Comparison of ENCODE assay signal across 17 cellular contexts in the genomic region with DNA sequence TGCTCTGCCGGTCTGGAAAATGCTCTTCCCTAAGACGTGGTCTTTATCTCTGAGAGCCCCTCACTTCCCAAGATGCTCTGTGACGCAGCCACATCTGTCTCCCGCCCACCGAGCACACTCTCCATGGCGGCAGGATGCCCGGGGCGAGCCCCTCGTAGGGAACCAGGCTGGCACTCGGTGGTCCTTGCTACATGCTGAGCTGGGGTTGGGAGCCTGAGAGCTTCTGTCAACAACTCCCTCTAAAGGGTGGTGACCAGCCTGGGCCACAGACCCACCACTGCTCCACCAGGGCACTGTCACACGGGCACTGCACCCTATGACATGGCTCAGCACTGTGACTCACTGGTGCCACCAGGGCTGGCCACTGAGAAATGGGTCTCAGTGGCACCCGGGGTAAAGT. TPM values are rescaled to one million over a fixed set of nuclear protein-coding genes. Genes with fewer than 3 reads are reported as not detected.
DNase-seq lines count a peak whose midpoint lies in the region; ATAC-seq, FAIRE-seq and TF ChIP-seq lines count a peak whose summit lies in the region.
"Had no signal": no experiment of that assay in that cellular context is flagged by ENCODE, and none has a peak within 500 bp of the region (broad histone marks: within the 10 kb centered on the region; RNA-seq: fewer than 3 reads in every experiment).

No MANE protein-coding gene starts in this region.

- intact Hi-C loops in HepG2 (cut with micrococcal nuclease; ENCODE audit: unreplicated experiment) = no loop called here
- intact Hi-C loops in right lobe of liver (cut with DNase I) = no loop called here

- H3K79me2 ChIP-seq in HepG2 (ENCODE audit: insufficient read depth, low read length) = peaks cover 17% of the 10 kb centered on the region
- H3K79me2 ChIP-seq in H1 (ENCODE audit: control insufficient read depth in 1 of 2, insufficient read depth in 2 of 2, low read length in 2 of 2) = peaks cover 0 to 6% of the 10 kb centered on the region in 2 experiments; a peak in 1 of 4 replicates

- H3K36me3 ChIP-seq in HepG2 (replicated peaks in 1 of 2; ENCODE audit: control insufficient read depth in 1 of 2, insufficient read depth in 2 of 2, low read length in 2 of 2) (peaks cover 30 to 50% of the 10 kb centered on the region in 2 experiments), right lobe of liver (peaks cover 0 to 11% (median 4%) of the 10 kb centered on the region in 4 donors), H1 (ENCODE audit: control insufficient read depth in 2 of 4, insufficient read depth in 4 of 4, low read length in 3 of 4) (peaks cover 11 to 23% (median 17%) of the 10 kb centered on the region in 4 experiments; a peak in 7 of 8 replicates)

- no peak overlapping the region for H3K4me3 Mint-ChIP-seq in T-helper 17 cell
- H3K4me3 Mint-ChIP-seq in stimulated activated memory B cell treated with anti-CD40 and anti-IgM and Interleukin-4, amounts not matched to agents 10 μg/mL and 1 μg/mL and 100 μg/mL, for 72 hours = no peak overlapping the region

- H4K20me1 ChIP-seq in HepG2 (ENCODE audit: insufficient read depth, low read length) (no peaks in the 10 kb centered on the region), H1 (replicated peaks in 1 of 2; ENCODE audit: control insufficient read depth in 1 of 2, insufficient read depth in 2 of 2, low read length in 2 of 2) (peaks cover 4 to 13% of the 10 kb centered on the region in 2 experiments)

- H3K4me3 ChIP-seq in HepG2 (replicated peaks in 1 of 3; ENCODE audit: insufficient read depth in 1 of 3, low read depth in 2 of 3, low read length in 3 of 3) = no peak overlapping the region
- no peak overlapping the region for H3K4me3 ChIP-seq in right lobe of liver
- H3K4me3 ChIP-seq in H1 (ENCODE audit: extremely low read depth in 1 of 4, insufficient read depth in 2 of 4, low read depth in 3 of 4, low read length in 4 of 4) = no peak overlapping the region

- H3K27me3 ChIP-seq in HepG2 (ENCODE audit: control insufficient read depth in 1 of 2, insufficient read depth in 2 of 2, low read length in 2 of 2) (no peaks in the 10 kb centered on the region), right lobe of liver (no peaks in the 10 kb centered on the region), H1 (replicated peaks in 1 of 4; ENCODE audit: control insufficient read depth in 3 of 4, extremely low read depth in 1 of 4, insufficient read depth in 3 of 4, low read length in 3 of 4) (no peaks in the 10 kb centered on the region)

- no TSS peak for BruUV-seq in HepG2 (replicated peaks; lab: Mats Ljungman, UMichigan)

- H3K4me2 ChIP-seq in HepG2 (ENCODE audit: low read depth, low read length) (no peak overlapping the region), H1 (ENCODE audit: insufficient read depth in 1 of 2, low read depth in 2 of 2, low read length in 2 of 2) (no peak overlapping the region)

- TF ChIP-seq RAD21 in HepG2 (CRISPR knock-in tag; IDR thresholded peaks at IDR 0.05) = no peak
- no peak for TF ChIP-seq RAD21 in H1 (IDR thresholded peaks at IDR 0.05 in 1 of 2, conservative IDR thresholded peaks at IDR 0.05 in 1 of 2; ENCODE audit: low read depth in 2 of 2, low read length in 2 of 2)

- no peaks in the 10 kb centered on the region for H3K9me3 ChIP-seq in HepG2 (ENCODE audit: low read length)
- H3K9me3 ChIP-seq in right lobe of liver = no peaks in the 10 kb centered on the region
- no peaks in the 10 kb centered on the region for H3K9me3 ChIP-seq in T-helper 17 cell (ENCODE audit: control insufficient read depth, low read length, poor library complexity, severe bottlenecking)
- H3K9me3 ChIP-seq in H1 (ENCODE audit: insufficient read depth in 2 of 2, low read depth in 1 of 2, low read length in 1 of 2) = no peaks in the 10 kb centered on the region
- H3K9me3 ChIP-seq: Caco-2 had no signal

- H2BK120ac ChIP-seq in H1 (replicated peaks; ENCODE audit: low read depth, low read length) = no peak overlapping the region

- no peak overlapping the region for H4K91ac ChIP-seq in H1 (replicated peaks; ENCODE audit: insufficient read length, low read length)

- TF ChIP-seq CTCF in HepG2 (CRISPR knock-in tag; IDR thresholded peaks at IDR 0.05) = no peak
- TF ChIP-seq CTCF in right lobe of liver (IDR thresholded peaks at IDR 0.05) = no peak
- no peak for TF ChIP-seq CTCF in H1 (IDR thresholded peaks at IDR 0.05; ENCODE audit: control extremely low read depth in 1 of 3, insufficient read depth in 1 of 3, low read depth in 1 of 3, low read length in 3 of 3)

- H2AFZ ChIP-seq in HepG2 (ENCODE audit: low read length) = no peak overlapping the region
- no peak overlapping the region for H2AFZ ChIP-seq in H1 (ENCODE audit: low read length)

- H2AK5ac ChIP-seq in H1 (ENCODE audit: low read depth, low read length) = no peak overlapping the region

- H3K9me3 Mint-ChIP-seq in stimulated activated memory B cell treated with anti-CD40 and anti-IgM and Interleukin-4, amounts not matched to agents 10 μg/mL and 1 μg/mL and 100 μg/mL, for 72 hours = no peaks in the 10 kb centered on the region
- H3K9me3 Mint-ChIP-seq: CD8-positive, alpha-beta T cell had no signal

- ATAC-seq in HepG2 (no peak), right lobe of liver (no peak), T-helper 17 cell (no peak)
- ATAC-seq in stimulated activated memory B cell treated with anti-CD40 and anti-IgM and Interleukin-4, amounts not matched to agents 10 μg/mL and 1 μg/mL and 100 μg/mL, for 72 hours = no peak
- ATAC-seq: CD8-positive, alpha-beta T cell had no signal

- CTCF ChIA-PET in HepG2 (lab: Yijun Ruan, JAX; ENCODE audit: low intra/inter-chr PET ratio, low total read pairs) (no interaction called here), H1 (lab: Charles Lee; ENCODE audit: partially characterized antibody) (interaction anchor here (0.9 to 1.6 kb wide), 2 partner anchors 28 to 114 kb away, joined by 3 to 4 read pairs; no protein-coding TSS in a partner anchor)

- H2BK20ac ChIP-seq in H1 (ENCODE audit: low read length) = no peak overlapping the region

- H3K4me1 Mint-ChIP-seq in T-helper 17 cell = peaks cover 20% of the 10 kb centered on the region
- peaks cover 35% of the 10 kb centered on the region for H3K4me1 Mint-ChIP-seq in stimulated activated memory B cell treated with anti-CD40 and anti-IgM and Interleukin-4, amounts not matched to agents 10 μg/mL and 1 μg/mL and 100 μg/mL, for 72 hours

- H3K23me2 ChIP-seq in H1 (ENCODE audit: low read depth, low read length) = peaks cover 15% of the 10 kb centered on the region

- no peaks in the 10 kb centered on the region for H3K79me1 ChIP-seq in H1 (ENCODE audit: low read depth, low read length)

- WGBS in HepG2 (ENCODE audit: low lambda C conversion rate) = 100% methylated on average over 6 of the region's 12 CpGs
- 64% methylated on average over 3 of the region's 12 CpGs for WGBS in right lobe of liver (ENCODE audit: insufficient coverage, low coverage, low lambda C conversion rate, missing lambda C conversion rate)
- 91% methylated on average over 12 of the region's 12 CpGs; no CpG with 5 or more reads in 1 of the 2 experiments for WGBS in H1 (ENCODE audit: extremely low coverage in 1 of 2, insufficient coverage in 1 of 2, insufficient read length in 1 of 2, insufficient replicate concordance in 2 of 2, low coverage in 1 of 2, low lambda C conversion rate in 2 of 2, missing lambda C conversion rate in 1 of 2), 2 experiments

- DNase-seq in HepG2 (ENCODE audit: low spot score) (no peak), right lobe of liver (no peak), T-helper 17 cell (no peak), H1 (ENCODE audit: low read depth in 1 of 2, low spot score in 2 of 2) (no peak), COLO668 (lab: John Stamatoyannopoulos, UW; ENCODE audit: unreplicated experiment) (no peak), HCEC 1CT (no peak), HuH-7.5 (ENCODE audit: low spot score) (no peak)
- DNase-seq: C1 segment of cervical spinal cord; Caco-2; CD8-positive, alpha-beta T cell; DND-41; GF-D8 had no signal

- H3K18ac ChIP-seq in H1 (ENCODE audit: extremely low read depth, low read length) = no peak overlapping the region

- H3K9ac ChIP-seq in HepG2 (ENCODE audit: insufficient read depth, low read depth, low read length) = no peak overlapping the region
- H3K9ac ChIP-seq in H1 (replicated peaks in 1 of 4; ENCODE audit: extremely low read depth in 1 of 4, low read depth in 3 of 4, low read length in 3 of 4) = no peak overlapping the region

- H3K23ac ChIP-seq in H1 (ENCODE audit: insufficient read length) = no peak overlapping the region

- no peak overlapping the region for H2BK15ac ChIP-seq in H1 (ENCODE audit: low read length)

- no peak overlapping the region for H3K4ac ChIP-seq in H1 (replicated peaks; ENCODE audit: insufficient read length, low read depth, low read length)

- H3K27ac Mint-ChIP-seq in T-helper 17 cell = peak overlapping the region; percentile 94
- H3K27ac Mint-ChIP-seq in stimulated activated memory B cell treated with anti-CD40 and anti-IgM and Interleukin-4, amounts not matched to agents 10 μg/mL and 1 μg/mL and 100 μg/mL, for 72 hours = peak overlapping the region; percentile 37
- H3K27ac Mint-ChIP-seq: B cell; CD8-positive, alpha-beta T cell had no signal

- TF ChIP-seq POLR2A in HepG2 (IDR thresholded peaks at IDR 0.05; ENCODE audit: insufficient read depth in 1 of 2, low read depth in 2 of 2, low read length in 2 of 2) (no peak), right lobe of liver (IDR thresholded peaks at IDR 0.05) (no peak), H1 (IDR thresholded peaks at IDR 0.05; ENCODE audit: control extremely low read depth in 1 of 2, low read depth in 2 of 2, low read length in 2 of 2) (no peak)

- H2BK5ac ChIP-seq in H1 (ENCODE audit: low read depth, low read length) = no peak overlapping the region

- no peak overlapping the region for H3K56ac ChIP-seq in H1 (replicated peaks; ENCODE audit: insufficient read length, low read depth, low read length)

- H3K27ac ChIP-seq in HepG2 (ENCODE audit: extremely low read length, insufficient read depth, low read length) (no peak overlapping the region), right lobe of liver (no peak overlapping the region), H1 (ENCODE audit: low read depth, low read length) (no peak overlapping the region)

- peaks cover 32% of the 10 kb centered on the region for H3K4me1 ChIP-seq in HepG2 (ENCODE audit: insufficient read depth, low read length)
- H3K4me1 ChIP-seq in right lobe of liver = peaks cover 0 to 24% (median 8%) of the 10 kb centered on the region in 4 donors
- peaks cover 0 to 14% (median 11%) of the 10 kb centered on the region in 4 experiments; a peak in 5 of 7 replicates for H3K4me1 ChIP-seq in H1 (replicated peaks in 1 of 4; ENCODE audit: control insufficient read depth in 3 of 4, insufficient read depth in 4 of 4, low read length in 3 of 4)
- H3K4me1 ChIP-seq: Caco-2 had no signal

- H2BK12ac ChIP-seq in H1 (ENCODE audit: low read depth, low read length) = no peak overlapping the region

- H3K14ac ChIP-seq in H1 (ENCODE audit: insufficient read length) = no peak overlapping the region

- H3K36me3 Mint-ChIP-seq in T-helper 17 cell (ENCODE audit: low read depth) = no peaks in the 10 kb centered on the region
- peaks cover 18% of the 10 kb centered on the region for H3K36me3 Mint-ChIP-seq in stimulated activated memory B cell treated with anti-CD40 and anti-IgM and Interleukin-4, amounts not matched to agents 10 μg/mL and 1 μg/mL and 100 μg/mL, for 72 hours

- FAIRE-seq in HepG2 (lab: Jason Lieb, UNC) (no peak), H1 (lab: Jason Lieb, UNC) (no peak)
- FAIRE-seq: A204.1, GM19239, H54 had no signal

- H4K8ac ChIP-seq in H1 (ENCODE audit: extremely low read depth, insufficient read depth, low read length) = peak overlapping the region; percentile 40; the same call in 1 of the 2 replicates

- in situ Hi-C loops in HepG2 (cut with HindIII; ENCODE audit: extremely low pct_ligation_motif_present, low pct_unique_long_range_greater_than_20kb) = loop anchor here (5.0 kb wide), 1 partner anchor 138 kb away; no protein-coding TSS in a partner anchor

- TF ChIP-seq EP300 in HepG2 (IDR thresholded peaks at IDR 0.05; ENCODE audit: low read depth in 2 of 2, low read length in 2 of 2) (no peak), HepG2 (CRISPR knock-in tag; IDR thresholded peaks at IDR 0.05; ENCODE audit: borderline replicate concordance) (no peak), H1 (IDR thresholded peaks at IDR 0.05; ENCODE audit: borderline replicate concordance in 1 of 2, low read depth in 2 of 2, low read length in 2 of 2) (no peak)

- H3K27me3 Mint-ChIP-seq in T-helper 17 cell = no peaks in the 10 kb centered on the region
- no peaks in the 10 kb centered on the region for H3K27me3 Mint-ChIP-seq in stimulated activated memory B cell treated with anti-CD40 and anti-IgM and Interleukin-4, amounts not matched to agents 10 μg/mL and 1 μg/mL and 100 μg/mL, for 72 hours
- H3K27me3 Mint-ChIP-seq: B cell had no signal

- POLR2A ChIA-PET in HepG2 (lab: Yijun Ruan, JAX) (no interaction called here), H1 (lab: Charles Lee; ENCODE audit: partially characterized antibody) (interaction anchor here (0.8 to 1.4 kb wide), 6 partner anchors 10 to 137 kb away, joined by 3 read pairs; no protein-coding TSS in a partner anchor)

- no peak overlapping the region for H4K5ac ChIP-seq in H1 (ENCODE audit: insufficient read length, low read depth, low read length)

RNA-seq across cellular contexts. Expression of a gene that starts 2.6 kb away (rescaled TPM):
- total RNA-seq in HepG2 (2016; rRNA removed; fragmentation: Illumina TruSeq; extraction: Trizol) (38.3 and 39.6 TPM in 2 replicates), right lobe of liver (10 to 100 TPM in 3 of 6 experiments, 1 to 10 TPM in 3; 7.4 to 24.3 (median 10.5) TPM), T-helper 17 cell (1 to 10 TPM; 7.3 to 8.3 TPM)
- total RNA-seq in HepG2 (2016; cell fraction: cytosol; rRNA removed; fragmentation: Illumina TruSeq; extraction: Trizol; ENCODE audit: low read depth) = 20.2 and 25.8 TPM in 2 replicates
- total RNA-seq in HepG2 (2016; cell fraction: insoluble cytoplasmic fraction; rRNA removed; fragmentation: Illumina TruSeq; extraction: Trizol) = 37.8 and 38.9 TPM in 2 replicates
- total RNA-seq in HepG2 (2016; cell fraction: membrane; rRNA removed; fragmentation: Illumina TruSeq; extraction: Trizol) = 53.4 and 59.7 TPM in 2 replicates
- 27.1 and 27.5 TPM in 2 replicates for total RNA-seq in HepG2 (2016; cell fraction: nucleus; rRNA removed; fragmentation: Illumina TruSeq; extraction: Trizol)
- polyA plus RNA-seq in HepG2 (2011; rRNA removed) (16.1 and 21.0 TPM in 2 replicates), H1 (2011; rRNA removed) (26.9 and 37.3 TPM in 2 replicates)
- 16.3 and 20.9 TPM in 2 replicates for polyA plus RNA-seq in HepG2 (2011; cell fraction: cytosol; rRNA removed)
- polyA plus RNA-seq in HepG2 (2011; cell fraction: nucleus; rRNA removed) = 49.0 and 57.5 TPM in 2 replicates
- 13.3 and 14.5 TPM in 2 replicates for polyA plus RNA-seq in HepG2 (2012)
- 27.1 and 37.0 TPM in 2 replicates for polyA plus RNA-seq in HepG2 (2016; cell fraction: cytosol; fragmentation: Illumina TruSeq; extraction: Trizol; ENCODE audit: low read depth)
- polyA plus RNA-seq in HepG2 (2016; cell fraction: insoluble cytoplasmic fraction; fragmentation: Illumina TruSeq; extraction: Trizol; ENCODE audit: low read depth) = 36.5 and 40.8 TPM in 2 replicates
- 47.4 and 49.9 TPM in 2 replicates for polyA plus RNA-seq in HepG2 (2016; cell fraction: membrane; fragmentation: Illumina TruSeq; extraction: Trizol; ENCODE audit: low read depth)
- polyA plus RNA-seq in HepG2 (2016; cell fraction: nucleus; fragmentation: Illumina TruSeq; extraction: Trizol; ENCODE audit: insufficient read depth, low read depth) = 44.7 and 46.3 TPM in 2 replicates
- polyA minus RNA-seq in HepG2 (2011; rRNA and poly(A)+ RNA removed; ENCODE audit: low replicate concordance) = 15.3 and 46.5 TPM in 2 replicates
- polyA minus RNA-seq in HepG2 (2011; cell fraction: cytosol; rRNA and poly(A)+ RNA removed) = 9.7 and 12.0 TPM in 2 replicates
- polyA minus RNA-seq in HepG2 (2011; cell fraction: nucleus; rRNA and poly(A)+ RNA removed) = 18.4 and 20.1 TPM in 2 replicates
- 24.3 and 24.7 TPM in 2 replicates for total RNA-seq in H1 (2021; fragmentation: NEBNext Ultra II Directional; extraction: Animal tissue kit (Norgen Biotek cat#: 25700))
- polyA plus RNA-seq in H1 (2011; cell fraction: cytosol; rRNA removed) = 29.9 TPM
- polyA plus RNA-seq in H1 (2011; cell fraction: nucleus; rRNA removed) = 42.6 TPM
- polyA plus RNA-seq in H1 (2012, experiment 1 of 2) = 16.5 to 25.6 TPM (median 24.1 TPM) in 4 replicates
- 26.0 TPM for polyA plus RNA-seq in H1 (2012, experiment 2 of 2)
- 13.3 TPM for polyA plus RNA-seq in H1 (2013, experiment 1 of 2)
- 13.7 TPM for polyA plus RNA-seq in H1 (2013, experiment 2 of 2)
- 10.7 and 13.6 TPM in 2 replicates for polyA minus RNA-seq in H1 (2011; rRNA and poly(A)+ RNA removed)
- polyA minus RNA-seq in H1 (2011; cell fraction: cytosol; rRNA and poly(A)+ RNA removed) = 19.8 TPM
- polyA minus RNA-seq in H1 (2011; cell fraction: nucleus; rRNA and poly(A)+ RNA removed) = 22.3 TPM

RNA-seq across cellular contexts. Expression of a gene that starts 18.1 kb away (rescaled TPM):
- 83.9 and 128 TPM in 2 replicates for total RNA-seq in HepG2 (2016; rRNA removed; fragmentation: Illumina TruSeq; extraction: Trizol)
- total RNA-seq in HepG2 (2016; cell fraction: cytosol; rRNA removed; fragmentation: Illumina TruSeq; extraction: Trizol; ENCODE audit: low read depth) = 51.3 and 72.8 TPM in 2 replicates
- 89.5 and 137 TPM in 2 replicates for total RNA-seq in HepG2 (2016; cell fraction: insoluble cytoplasmic fraction; rRNA removed; fragmentation: Illumina TruSeq; extraction: Trizol)
- 77.4 and 86.1 TPM in 2 replicates for total RNA-seq in HepG2 (2016; cell fraction: membrane; rRNA removed; fragmentation: Illumina TruSeq; extraction: Trizol)
- total RNA-seq in HepG2 (2016; cell fraction: nucleus; rRNA removed; fragmentation: Illumina TruSeq; extraction: Trizol) = 76.0 and 95.5 TPM in 2 replicates
- 135 and 164 TPM in 2 replicates for polyA plus RNA-seq in HepG2 (2011; rRNA removed)
- polyA plus RNA-seq in HepG2 (2011; cell fraction: cytosol; rRNA removed) = 82.7 and 131 TPM in 2 replicates
- polyA plus RNA-seq in HepG2 (2011; cell fraction: nucleus; rRNA removed) = 155 and 197 TPM in 2 replicates
- polyA plus RNA-seq in HepG2 (2012) = 64.5 and 73.8 TPM in 2 replicates
- 84.3 and 98.6 TPM in 2 replicates for polyA plus RNA-seq in HepG2 (2016; cell fraction: cytosol; fragmentation: Illumina TruSeq; extraction: Trizol; ENCODE audit: low read depth)
- polyA plus RNA-seq in HepG2 (2016; cell fraction: insoluble cytoplasmic fraction; fragmentation: Illumina TruSeq; extraction: Trizol; ENCODE audit: low read depth) = 87.8 and 97.0 TPM in 2 replicates
- 69.1 and 85.3 TPM in 2 replicates for polyA plus RNA-seq in HepG2 (2016; cell fraction: membrane; fragmentation: Illumina TruSeq; extraction: Trizol; ENCODE audit: low read depth)
- polyA plus RNA-seq in HepG2 (2016; cell fraction: nucleus; fragmentation: Illumina TruSeq; extraction: Trizol; ENCODE audit: insufficient read depth, low read depth) = 191 and 194 TPM in 2 replicates
- 95.9 and 234 TPM in 2 replicates for polyA minus RNA-seq in HepG2 (2011; rRNA and poly(A)+ RNA removed; ENCODE audit: low replicate concordance)
- 32.9 and 45.5 TPM in 2 replicates for polyA minus RNA-seq in HepG2 (2011; cell fraction: cytosol; rRNA and poly(A)+ RNA removed)
- polyA minus RNA-seq in HepG2 (2011; cell fraction: nucleus; rRNA and poly(A)+ RNA removed) = 23.3 and 29.3 TPM in 2 replicates
- 100 to 1,000 TPM in 4 of 6 experiments, 10 to 100 TPM in 2; 76.5 to 166 (median 122) TPM for total RNA-seq in right lobe of liver
- total RNA-seq in T-helper 17 cell = 10 to 100 TPM; 68.4 to 70.0 TPM
- total RNA-seq in H1 (2021; fragmentation: NEBNext Ultra II Directional; extraction: Animal tissue kit (Norgen Biotek cat#: 25700)) = 92.0 and 102 TPM in 2 replicates
- polyA plus RNA-seq in H1 (2011; rRNA removed) = 120 and 134 TPM in 2 replicates
- 93.7 TPM for polyA plus RNA-seq in H1 (2011; cell fraction: cytosol; rRNA removed)
- polyA plus RNA-seq in H1 (2011; cell fraction: nucleus; rRNA removed) = 63.8 TPM
- polyA plus RNA-seq in H1 (2012, experiment 1 of 2) = 70.3 to 94.7 TPM (median 80.1 TPM) in 4 replicates
- polyA plus RNA-seq in H1 (2012, experiment 2 of 2) = 37.7 TPM
- 96.9 TPM for polyA plus RNA-seq in H1 (2013, experiment 1 of 2)
- 106 TPM for polyA plus RNA-seq in H1 (2013, experiment 2 of 2)
- polyA minus RNA-seq in H1 (2011; rRNA and poly(A)+ RNA removed) = 133 and 151 TPM in 2 replicates
- 34.6 TPM for polyA minus RNA-seq in H1 (2011; cell fraction: cytosol; rRNA and poly(A)+ RNA removed)
- 20.3 TPM for polyA minus RNA-seq in H1 (2011; cell fraction: nucleus; rRNA and poly(A)+ RNA removed)

RNA-seq across cellular contexts. Expression of a gene that starts 18.4 kb away (rescaled TPM):
- total RNA-seq in HepG2 (2016; rRNA removed; fragmentation: Illumina TruSeq; extraction: Trizol) (3.9 and 6.5 TPM in 2 replicates), right lobe of liver (1 to 10 TPM; 3.1 to 7.1 (median 4.5) TPM), T-helper 17 cell (1 to 10 TPM; 7.0 to 8.4 TPM)
- 1.5 and 2.2 TPM in 2 replicates for total RNA-seq in HepG2 (2016; cell fraction: cytosol; rRNA removed; fragmentation: Illumina TruSeq; extraction: Trizol; ENCODE audit: low read depth)
- 3.5 and 5.4 TPM in 2 replicates for total RNA-seq in HepG2 (2016; cell fraction: insoluble cytoplasmic fraction; rRNA removed; fragmentation: Illumina TruSeq; extraction: Trizol)
- 1.7 and 1.8 TPM in 2 replicates for total RNA-seq in HepG2 (2016; cell fraction: membrane; rRNA removed; fragmentation: Illumina TruSeq; extraction: Trizol)
- 6.4 and 6.8 TPM in 2 replicates for total RNA-seq in HepG2 (2016; cell fraction: nucleus; rRNA removed; fragmentation: Illumina TruSeq; extraction: Trizol)
- polyA plus RNA-seq in HepG2 (2011; rRNA removed) (2.6 and 3.1 TPM in 2 replicates), H1 (2011; rRNA removed) (5.0 and 7.6 TPM in 2 replicates)
- polyA plus RNA-seq in HepG2 (2011; cell fraction: cytosol; rRNA removed) = 2.5 and 3.1 TPM in 2 replicates
- polyA plus RNA-seq in HepG2 (2011; cell fraction: nucleus; rRNA removed) = 7.8 and 8.8 TPM in 2 replicates
- 1.3 and 1.7 TPM in 2 replicates for polyA plus RNA-seq in HepG2 (2012)
- 0.84 and 1.9 TPM in 2 replicates for polyA plus RNA-seq in HepG2 (2016; cell fraction: cytosol; fragmentation: Illumina TruSeq; extraction: Trizol; ENCODE audit: low read depth)
- 2.3 and 3.3 TPM in 2 replicates for polyA plus RNA-seq in HepG2 (2016; cell fraction: insoluble cytoplasmic fraction; fragmentation: Illumina TruSeq; extraction: Trizol; ENCODE audit: low read depth)
- 0.73 and 1.3 TPM in 2 replicates for polyA plus RNA-seq in HepG2 (2016; cell fraction: membrane; fragmentation: Illumina TruSeq; extraction: Trizol; ENCODE audit: low read depth)
- 8.2 and 9.2 TPM in 2 replicates for polyA plus RNA-seq in HepG2 (2016; cell fraction: nucleus; fragmentation: Illumina TruSeq; extraction: Trizol; ENCODE audit: insufficient read depth, low read depth)
- 6.7 and 28.4 TPM in 2 replicates for polyA minus RNA-seq in HepG2 (2011; rRNA and poly(A)+ RNA removed; ENCODE audit: low replicate concordance)
- polyA minus RNA-seq in HepG2 (2011; cell fraction: cytosol; rRNA and poly(A)+ RNA removed) = 1.3 and 3.0 TPM in 2 replicates
- polyA minus RNA-seq in HepG2 (2011; cell fraction: nucleus; rRNA and poly(A)+ RNA removed) = 7.5 and 8.9 TPM in 2 replicates
- total RNA-seq in H1 (2021; fragmentation: NEBNext Ultra II Directional; extraction: Animal tissue kit (Norgen Biotek cat#: 25700)) = 9.1 and 10.5 TPM in 2 replicates
- polyA plus RNA-seq in H1 (2011; cell fraction: cytosol; rRNA removed) = 6.9 TPM
- 15.8 TPM for polyA plus RNA-seq in H1 (2011; cell fraction: nucleus; rRNA removed)
- 4.3 to 8.9 TPM (median 7.8 TPM) in 4 replicates for polyA plus RNA-seq in H1 (2012, experiment 1 of 2)
- 2.9 TPM for polyA plus RNA-seq in H1 (2012, experiment 2 of 2)
- 3.5 TPM for polyA plus RNA-seq in H1 (2013, experiment 1 of 2)
- polyA plus RNA-seq in H1 (2013, experiment 2 of 2) = 3.7 TPM
- polyA minus RNA-seq in H1 (2011; rRNA and poly(A)+ RNA removed) = 9.2 and 11.9 TPM in 2 replicates
- 7.9 TPM for polyA minus RNA-seq in H1 (2011; cell fraction: cytosol; rRNA and poly(A)+ RNA removed)
- 14.4 TPM for polyA minus RNA-seq in H1 (2011; cell fraction: nucleus; rRNA and poly(A)+ RNA removed)
